Comparison of ENCODE assay signal across 8 cellular contexts in genomic region chr4:88818650-88819470, GRCh38.
DNase-seq lines count a peak whose midpoint lies in the region; ATAC-seq and TF ChIP-seq lines count a peak whose summit lies in the region.

No MANE protein-coding gene starts in this region.

- no peak for ATAC-seq in T-cell (replicated peaks in 1 of 4)
- peak; percentile 67 for ATAC-seq in left lobe of liver
- ATAC-seq in GM21390 (IDR thresholded peaks at IDR 0.05; ENCODE audit: unreplicated experiment) = no peak

- CTCF ChIA-PET in T-cell (lab: Charles Lee) = interaction anchor here (0.5 to 7.8 kb wide), 15 partner anchors 10 to 279 kb away, joined by 3 to 131 read pairs (median 3); no protein-coding TSS in a partner anchor

- H3K27me3 Mint-ChIP-seq in T-cell = no peaks in the 10 kb centered on the region

- H3K4me3 ChIP-seq in cardiac muscle cell = no peak overlapping the region

- peak; percentile 53 for TF ChIP-seq CTCF in cardiac muscle cell (IDR thresholded peaks at IDR 0.05; ENCODE audit: low read depth, low read length)

- H3K27ac Mint-ChIP-seq in T-cell = peak overlapping the region in 1 of 2 donors; percentile 14

- H3K27ac ChIP-seq in cardiac muscle cell = no peak overlapping the region
- H3K27ac ChIP-seq in caudate nucleus (ENCODE audit: low read depth, low read length) = peak overlapping the region; percentile 24

- no peaks in the 10 kb centered on the region for H3K36me3 Mint-ChIP-seq in T-cell

- no peaks in the 10 kb centered on the region for H3K36me3 ChIP-seq in cardiac muscle cell

- peak overlapping the region in 2 of 3 donors; percentile 31 to 95 for H3K4me3 Mint-ChIP-seq in T-cell

- H3K9me3 ChIP-seq in cardiac muscle cell (ENCODE audit: low read depth) = no peaks in the 10 kb centered on the region

- H3K9me3 Mint-ChIP-seq in T-cell = no peaks in the 10 kb centered on the region

- POLR2A ChIA-PET in T-cell (lab: Charles Lee) = interaction anchor here (0.6 to 1.5 kb wide), 4 partner anchors 197 to 1906 kb away, joined by 3 to 8 read pairs (median 6); no protein-coding TSS in a partner anchor

- DNase-seq in cardiac muscle cell (ENCODE audit: low read depth in 1 of 2, low spot score in 1 of 2) (peak; percentile 28 to 66), cardiac septum (ENCODE audit: low spot score) (no peak), NCI-H1105 treated with DMSO at 0.1 percent for 48 hours (lab: John Stamatoyannopoulos, UW) (peak; percentile 48), T-cell (peak in 32 of 34 experiments; percentile 1 to 54 (median 32)), caudate nucleus (lab: John Stamatoyannopoulos, UW) (peak in 30 of 61 donors; percentile 1 to 57 (median 16)), left lobe of liver (ENCODE audit: low spot score) (peak; percentile 68)
- DNase-seq in stimulated activated CD8-positive, alpha-beta memory T cell treated with anti-CD3 and anti-CD28 coated beads, Interleukin-4, amount 100 ng/mL, for 48 hours = peak; percentile 41

- H3K4me1 Mint-ChIP-seq in T-cell = peaks cover 43 to 69% (median 51%) of the 10 kb centered on the region in 3 donors

- no peaks in the 10 kb centered on the region for H3K27me3 ChIP-seq in cardiac muscle cell

- H3K4me1 ChIP-seq in cardiac muscle cell (ENCODE audit: low read depth) = peaks cover 32% of the 10 kb centered on the region

- intact Hi-C loops in cardiac septum (cut with DNase I) = loop anchor here (1.0 kb wide), 1 partner anchor 205 kb away; no protein-coding TSS in a partner anchor
